Comparison of ENCODE assay signal across 36 cellular contexts in the genomic region with DNA sequence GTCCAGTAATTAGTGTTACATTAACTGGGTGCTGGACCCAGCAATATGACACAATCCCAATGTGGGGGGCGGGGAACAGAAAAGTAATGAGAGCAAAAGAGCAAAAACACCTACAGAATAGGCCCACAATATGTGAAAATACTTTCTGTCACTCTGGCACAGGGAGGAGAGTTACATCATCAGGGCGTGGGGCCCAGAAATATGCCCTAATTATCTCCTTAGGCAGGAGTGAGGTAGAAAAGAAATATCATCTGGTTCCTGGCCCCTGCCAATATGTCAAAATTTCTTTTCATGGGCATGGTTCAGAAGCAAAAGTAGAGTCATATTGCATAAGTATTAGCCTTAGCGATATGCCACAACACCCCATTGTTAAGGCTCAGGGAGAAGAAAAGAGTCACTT.
"Had no signal": no experiment of that assay in that cellular context is flagged by ENCODE, and none has a peak within 500 bp of the region (broad histone marks: within the 10 kb centered on the region; RNA-seq: fewer than 3 reads in every experiment).

No MANE protein-coding gene starts in this region.

- H3K27me3 ChIP-seq: ascending aorta, cardiac muscle cell had no signal

- H3K4me3 ChIP-seq: ascending aorta, cardiac muscle cell had no signal

- H3K9me3 ChIP-seq: ascending aorta had no signal

- H3K4me1 ChIP-seq: ascending aorta had no signal

- H3K36me3 Mint-ChIP-seq: activated CD8-positive, alpha-beta memory T cell treated with anti-CD3 and anti-CD28 coated beads, Interleukin-2, amount 10 ng/mL, durations not matched to agents 7 days and 5 days; activated naive CD4-positive, alpha-beta T cell treated with anti-CD3 and anti-CD28 coated beads, Interleukin-2, amount 10 ng/mL, durations not matched to agents 7 days and 5 days; activated naive CD4-positive, alpha-beta T cell treated with anti-CD3 and anti-CD28 coated beads, Interleukin-2, amount 50 U/mL, for 24 hours; activated naive CD8-positive, alpha-beta T cell; activated naive CD8-positive, alpha-beta T cell treated with anti-CD3 and anti-CD28 coated beads, Interleukin-2, amount 10 ng/mL, durations not matched to agents 7 days and 5 days; brain; WTC11 had no signal

- H3K4me1 Mint-ChIP-seq: activated CD4-positive, alpha-beta memory T cell treated with anti-CD3 and anti-CD28 coated beads, Interleukin-2, amount 10 ng/mL, durations not matched to agents 7 days and 5 days; activated CD4-positive, alpha-beta T cell treated with anti-CD3 and anti-CD28 coated beads, Interleukin-2, amount 10 ng/mL, durations not matched to agents 7 days and 5 days; activated naive CD4-positive, alpha-beta T cell treated with anti-CD3 and anti-CD28 coated beads, Interleukin-2, amount 10 ng/mL, durations not matched to agents 7 days and 5 days; activated naive CD8-positive, alpha-beta T cell treated with anti-CD3 and anti-CD28 coated beads, Interleukin-2, amount 10 ng/mL, durations not matched to agents 7 days and 5 days; activated naive CD8-positive, alpha-beta T cell treated with anti-CD3 and anti-CD28 coated beads, Interleukin-2, amount 50 U/mL, for 24 hours; brain; central memory CD8-positive, alpha-beta T cell; WTC11 had no signal

- H3K9me3 Mint-ChIP-seq: activated CD4-positive, alpha-beta memory T cell treated with anti-CD3 and anti-CD28 coated beads, Interleukin-2, amount 10 ng/mL, durations not matched to agents 7 days and 5 days; activated CD4-positive, alpha-beta T cell treated with anti-CD3 and anti-CD28 coated beads, Interleukin-2, amount 10 ng/mL, durations not matched to agents 7 days and 5 days; activated naive CD4-positive, alpha-beta T cell treated with anti-CD3 and anti-CD28 coated beads, Interleukin-2, amount 10 ng/mL, durations not matched to agents 7 days and 5 days; activated naive CD4-positive, alpha-beta T cell treated with anti-CD3 and anti-CD28 coated beads, Interleukin-2, amount 50 U/mL, for 24 hours; activated naive CD8-positive, alpha-beta T cell treated with anti-CD3 and anti-CD28 coated beads, Interleukin-2, amount 10 ng/mL, durations not matched to agents 7 days and 5 days; activated naive CD8-positive, alpha-beta T cell treated with anti-CD3 and anti-CD28 coated beads, Interleukin-2, amount 50 U/mL, for 24 hours; activated T-cell treated with anti-CD3 and anti-CD28 coated beads, Interleukin-2, amount 50 U/mL, for 24 hours; activated T-helper 2 cell treated with anti-CD3 and anti-CD28 coated beads, Interferon-gamma antibody, Interleukin-2, Interleukin-4, amounts not matched to agents 10 μg/mL and 5 μg/mL and 100 μg/mL, durations not matched to agents 14 hours and 24 hours and 36 hours; brain; central memory CD8-positive, alpha-beta T cell; T-helper 1 cell treated with Interleukin-12 subunit alpha and Interleukin-12 subunit beta and Interleukin-4 antibody, amounts not matched to agents 30 μg/mL and 1 μg/mL, for 36 hours; T-helper 2 cell treated with Interferon-gamma antibody and Interleukin-4, amounts not matched to agents 5 μg/mL and 100 μg/mL, for 36 hours; WTC11 had no signal

- H3K27me3 Mint-ChIP-seq: activated CD4-positive, alpha-beta memory T cell treated with anti-CD3 and anti-CD28 coated beads, Interleukin-2, amount 10 ng/mL, durations not matched to agents 7 days and 5 days; activated CD4-positive, alpha-beta T cell treated with anti-CD3 and anti-CD28 coated beads for 36 hours; activated CD4-positive, alpha-beta T cell treated with anti-CD3 and anti-CD28 coated beads, Interleukin-2, amount 10 ng/mL, durations not matched to agents 7 days and 5 days; activated CD8-positive, alpha-beta memory T cell treated with anti-CD3 and anti-CD28 coated beads, Interleukin-2, amount 10 ng/mL, durations not matched to agents 7 days and 5 days; activated naive CD4-positive, alpha-beta T cell treated with anti-CD3 and anti-CD28 coated beads, Interleukin-2, amount 10 ng/mL, durations not matched to agents 7 days and 5 days; activated naive CD4-positive, alpha-beta T cell treated with anti-CD3 and anti-CD28 coated beads, Interleukin-2, amount 50 U/mL, for 24 hours; activated naive CD8-positive, alpha-beta T cell; activated naive CD8-positive, alpha-beta T cell treated with anti-CD3 and anti-CD28 coated beads, Interleukin-2, amount 10 ng/mL, durations not matched to agents 7 days and 5 days; activated naive CD8-positive, alpha-beta T cell treated with anti-CD3 and anti-CD28 coated beads, Interleukin-2, amount 50 U/mL, for 24 hours; activated T-cell treated with anti-CD3 and anti-CD28 coated beads, Interleukin-2, amount 50 U/mL, for 24 hours; brain; central memory CD8-positive, alpha-beta T cell had no signal

- DNase-seq: activated CD4-positive, alpha-beta memory T cell treated with anti-CD3 and anti-CD28 coated beads, Interleukin-2, amount 10 ng/mL, durations not matched to agents 7 days and 5 days; activated CD4-positive, alpha-beta T cell treated with anti-CD3 and anti-CD28 coated beads for 1 hour; activated CD4-positive, alpha-beta T cell treated with anti-CD3 and anti-CD28 coated beads for 36 hours; activated CD4-positive, alpha-beta T cell treated with anti-CD3 and anti-CD28 coated beads for 48 hours; activated CD4-positive, alpha-beta T cell treated with anti-CD3 and anti-CD28 coated beads, Interleukin-2, amount 10 ng/mL, durations not matched to agents 7 days and 5 days; activated CD4-positive, alpha-beta T cell treated with anti-CD3 and anti-CD28 coated beads, Interleukin-2, amount 50 U/mL, for 48 hours; activated CD4-positive, CD25-positive, alpha-beta regulatory T cell; activated CD8-positive, alpha-beta memory T cell treated with anti-CD3 and anti-CD28 coated beads for 24 hours; activated CD8-positive, alpha-beta memory T cell treated with anti-CD3 and anti-CD28 coated beads, Interleukin-2, amount 10 ng/mL, durations not matched to agents 7 days and 5 days; activated CD8-positive, alpha-beta memory T cell treated with anti-CD3 and anti-CD28 coated beads, Interleukin-2, amount 50 U/mL, for 48 hours; activated CD8-positive, alpha-beta T cell treated with anti-CD3 and anti-CD28 coated beads, Interleukin-2, amount 10 ng/mL, durations not matched to agents 7 days and 5 days; activated effector memory CD4-positive, alpha-beta T cell treated with Interleukin-2 at 50 U/mL for 16 hours; activated gamma-delta T cell; activated naive CD4-positive, alpha-beta T cell treated with anti-CD3 and anti-CD28 coated beads, Interleukin-2, amount 10 ng/mL, durations not matched to agents 7 days and 5 days; activated naive CD4-positive, alpha-beta T cell treated with Interleukin-2 at 50 U/mL for 16 hours; activated naive CD8-positive, alpha-beta T cell treated with anti-CD3 and anti-CD28 coated beads, Interleukin-2, amount 10 ng/mL, durations not matched to agents 7 days and 5 days; activated naive CD8-positive, alpha-beta T cell treated with anti-CD3 and anti-CD28 coated beads, Interleukin-2, amount 50 U/mL, for 24 hours; activated T-cell treated with anti-CD3 and anti-CD28 coated beads, Interleukin-2, amount 50 U/mL, for 24 hours; activated T-cell treated with anti-CD3 and anti-CD28 coated beads, Interleukin-2, amount 50 U/mL, for 48 hours; amygdala; anterior cingulate cortex; T-helper 1 cell; T-helper 2 cell; T-helper 9 cell; WERI-Rb-1 had no signal

- H3K4me3 Mint-ChIP-seq: activated CD4-positive, alpha-beta memory T cell treated with anti-CD3 and anti-CD28 coated beads, Interleukin-2, amount 10 ng/mL, durations not matched to agents 7 days and 5 days; activated CD4-positive, alpha-beta T cell treated with anti-CD3 and anti-CD28 coated beads for 36 hours; activated CD4-positive, alpha-beta T cell treated with anti-CD3 and anti-CD28 coated beads, Interleukin-2, amount 10 ng/mL, durations not matched to agents 7 days and 5 days; activated CD8-positive, alpha-beta memory T cell treated with anti-CD3 and anti-CD28 coated beads, Interleukin-2, amount 10 ng/mL, durations not matched to agents 7 days and 5 days; activated CD8-positive, alpha-beta T cell treated with anti-CD3 and anti-CD28 coated beads, Interleukin-2, amount 10 ng/mL, durations not matched to agents 7 days and 5 days; activated naive CD4-positive, alpha-beta T cell treated with anti-CD3 and anti-CD28 coated beads, Interleukin-2, amount 10 ng/mL, durations not matched to agents 7 days and 5 days; activated naive CD4-positive, alpha-beta T cell treated with anti-CD3 and anti-CD28 coated beads, Interleukin-2, amount 50 U/mL, for 24 hours; activated naive CD8-positive, alpha-beta T cell; activated naive CD8-positive, alpha-beta T cell treated with anti-CD3 and anti-CD28 coated beads, Interleukin-2, amount 10 ng/mL, durations not matched to agents 7 days and 5 days; activated naive CD8-positive, alpha-beta T cell treated with anti-CD3 and anti-CD28 coated beads, Interleukin-2, amount 50 U/mL, for 24 hours; activated T-cell treated with anti-CD3 and anti-CD28 coated beads, Interleukin-2, amount 50 U/mL, for 24 hours; brain; central memory CD8-positive, alpha-beta T cell; T-helper 1 cell treated with Interleukin-12 subunit alpha and Interleukin-12 subunit beta and Interleukin-4 antibody, amounts not matched to agents 30 μg/mL and 1 μg/mL, for 36 hours; T-helper 2 cell treated with Interferon-gamma antibody and Interleukin-4, amounts not matched to agents 5 μg/mL and 100 μg/mL, for 36 hours; WTC11 had no signal

- H3K36me3 ChIP-seq: ascending aorta, cardiac muscle cell, WERI-Rb-1 had no signal

- ATAC-seq: activated CD4-positive, alpha-beta T cell treated with anti-CD3 and anti-CD28 coated beads for 36 hours; activated CD4-positive, CD25-positive, alpha-beta regulatory T cell treated with anti-CD3 and anti-CD28 coated beads, Interleukin-2, amount 50 U/mL, for 24 hours; activated CD8-positive, alpha-beta memory T cell treated with anti-CD3 and anti-CD28 coated beads, Interleukin-2, amount 10 ng/mL, durations not matched to agents 7 days and 5 days; activated CD8-positive, alpha-beta T cell treated with anti-CD3 and anti-CD28 coated beads, Interleukin-2, amount 10 ng/mL, durations not matched to agents 7 days and 5 days; activated naive CD8-positive, alpha-beta T cell treated with anti-CD3 and anti-CD28 coated beads, Interleukin-2, amount 50 U/mL, for 24 hours; WTC11 had no signal

- H3K27ac Mint-ChIP-seq: activated CD4-positive, alpha-beta memory T cell treated with anti-CD3 and anti-CD28 coated beads, Interleukin-2, amount 10 ng/mL, durations not matched to agents 7 days and 5 days; activated CD4-positive, alpha-beta T cell treated with anti-CD3 and anti-CD28 coated beads for 36 hours; activated CD4-positive, alpha-beta T cell treated with anti-CD3 and anti-CD28 coated beads, Interleukin-2, amount 10 ng/mL, durations not matched to agents 7 days and 5 days; activated CD8-positive, alpha-beta memory T cell treated with anti-CD3 and anti-CD28 coated beads, Interleukin-2, amount 10 ng/mL, durations not matched to agents 7 days and 5 days; activated CD8-positive, alpha-beta T cell treated with anti-CD3 and anti-CD28 coated beads, Interleukin-2, amount 10 ng/mL, durations not matched to agents 7 days and 5 days; activated naive CD4-positive, alpha-beta T cell treated with anti-CD3 and anti-CD28 coated beads, Interleukin-2, amount 10 ng/mL, durations not matched to agents 7 days and 5 days; activated naive CD4-positive, alpha-beta T cell treated with anti-CD3 and anti-CD28 coated beads, Interleukin-2, amount 50 U/mL, for 24 hours; activated naive CD8-positive, alpha-beta T cell; activated naive CD8-positive, alpha-beta T cell treated with anti-CD3 and anti-CD28 coated beads, Interleukin-2, amount 10 ng/mL, durations not matched to agents 7 days and 5 days; activated naive CD8-positive, alpha-beta T cell treated with anti-CD3 and anti-CD28 coated beads, Interleukin-2, amount 50 U/mL, for 24 hours; activated T-cell treated with anti-CD3 and anti-CD28 coated beads, Interleukin-2, amount 50 U/mL, for 24 hours; activated T-helper 2 cell treated with anti-CD3 and anti-CD28 coated beads, Interferon-gamma antibody, Interleukin-2, Interleukin-4, amounts not matched to agents 10 μg/mL and 5 μg/mL and 100 μg/mL, durations not matched to agents 14 hours and 24 hours and 36 hours; T-helper 1 cell treated with Interleukin-12 subunit alpha and Interleukin-12 subunit beta and Interleukin-4 antibody, amounts not matched to agents 30 μg/mL and 1 μg/mL, for 36 hours; T-helper 2 cell treated with Interferon-gamma antibody and Interleukin-4, amounts not matched to agents 5 μg/mL and 100 μg/mL, for 36 hours; WTC11 had no signal

- H3K27ac ChIP-seq: ascending aorta, cardiac muscle cell, WERI-Rb-1 had no signal
